In the genomic region with DNA sequence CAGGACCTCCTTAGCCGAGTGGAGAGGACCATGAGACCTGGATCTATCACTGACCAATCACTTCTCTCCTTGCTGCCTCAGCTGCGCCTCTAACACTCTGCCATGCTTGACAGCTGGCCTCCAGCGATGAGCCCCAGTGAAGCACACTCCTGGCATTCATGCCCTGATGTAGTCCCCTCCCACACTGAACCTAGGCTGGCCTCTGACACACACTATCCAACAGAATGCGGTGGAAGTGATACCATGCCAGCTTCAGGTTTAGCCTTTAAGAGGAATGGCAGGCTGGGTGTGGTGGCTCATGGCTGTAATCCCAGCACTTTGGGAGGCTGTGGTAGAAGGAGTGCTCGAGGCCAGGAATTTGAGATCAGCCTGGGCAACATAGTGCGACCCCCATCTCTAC, we compare ENCODE assay signal across 1 cellular context.
TF ChIP-seq lines count a peak whose summit lies in the region.

No MANE protein-coding gene starts in this region.

TF ChIP-seq in HCT116, 20 proteins besides CTCF, POLR2A, EP300 and RAD21 (continued from another document):
- TF ChIP-seq, protein P1, sequence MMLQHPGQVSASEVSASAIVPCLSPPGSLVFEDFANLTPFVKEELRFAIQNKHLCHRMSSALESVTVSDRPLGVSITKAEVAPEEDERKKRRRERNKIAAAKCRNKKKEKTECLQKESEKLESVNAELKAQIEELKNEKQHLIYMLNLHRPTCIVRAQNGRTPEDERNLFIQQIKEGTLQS (IDR thresholded peaks at IDR 0.05) = no peak
- no peak for TF ChIP-seq ZNF274 (IDR thresholded peaks at IDR 0.05; ENCODE audit: low read depth, low read length)
- TF ChIP-seq SP1 (IDR thresholded peaks at IDR 0.05; ENCODE audit: low read depth) = no peak
- TF ChIP-seq YY1 (IDR thresholded peaks at IDR 0.05; ENCODE audit: extremely low read depth, insufficient replicate concordance, low read depth, low read length) = no peak
